ENCODE assay signal across 17 cellular contexts in the genomic region with DNA sequence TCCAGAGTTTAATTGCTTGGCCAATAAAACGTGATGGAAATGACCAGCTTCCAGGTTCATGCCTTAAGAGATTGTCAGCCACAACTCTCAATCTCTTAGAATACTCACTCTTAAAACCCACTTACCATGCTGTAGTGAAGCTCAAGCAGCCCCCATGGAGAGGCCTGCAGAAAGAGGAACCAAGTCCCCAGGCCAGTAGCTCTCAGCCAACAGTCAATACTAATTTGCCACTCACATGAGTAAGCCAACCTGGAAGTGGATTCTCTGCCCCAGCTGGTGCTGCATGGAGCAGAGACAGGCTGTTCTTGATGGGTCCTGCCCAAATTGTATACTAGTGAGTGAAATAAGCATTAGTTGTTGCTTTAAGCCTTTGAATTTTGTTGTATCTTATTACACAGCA.
"Had no signal": no experiment of that assay in that cellular context is flagged by ENCODE, and none has a peak within 500 bp of the region (broad histone marks: within the 10 kb centered on the region; RNA-seq: fewer than 3 reads in every experiment).

No MANE protein-coding gene starts in this region.

- H3K27me3 ChIP-seq: foreskin keratinocyte, transverse colon, vagina had no signal

- H3K9me3 ChIP-seq: transverse colon, vagina had no signal

- H3K36me3 ChIP-seq: transverse colon, vagina had no signal

- DNase-seq: activated CD4-positive, alpha-beta T cell treated with anti-CD3 and anti-CD28 coated beads, Interleukin-2, amount 10 ng/mL, durations not matched to agents 24 days and 14 days; activated CD4-positive, CD25-positive, alpha-beta regulatory T cell; activated CD8-positive, alpha-beta memory T cell treated with anti-CD3 and anti-CD28 coated beads, Interleukin-2, amount 50 U/mL, for 48 hours; activated gamma-delta T cell treated with Interleukin-2 at 50 U/mL for 16 hours; activated naive CD8-positive, alpha-beta T cell treated with anti-CD3 and anti-CD28 coated beads, Interleukin-2, amount 10 ng/mL, durations not matched to agents 7 days and 5 days; anterior cingulate cortex; dermis blood vessel endothelial cell; effector memory CD8-positive, alpha-beta T cell; foreskin keratinocyte; left ventricle myocardium superior; natural killer cell; posterior cingulate gyrus; retina; stimulated activated naive CD4-positive, alpha-beta T cell; substantia nigra; transverse colon had no signal

- ATAC-seq: effector memory CD8-positive, alpha-beta T cell; foreskin keratinocyte; left ventricle myocardium superior; natural killer cell had no signal

- H3K4me1 ChIP-seq: foreskin keratinocyte, transverse colon, vagina had no signal

- H3K4me3 ChIP-seq: transverse colon, vagina had no signal

- H3K27ac ChIP-seq: foreskin keratinocyte, transverse colon, vagina had no signal
